Comparison of ENCODE assay signal across 12 cellular contexts in genomic region chr15:60374209-60374608, GRCh38. TPM values are rescaled to one million over a fixed set of nuclear protein-coding genes. Genes with fewer than 3 reads are reported as not detected.
DNase-seq lines count a peak whose midpoint lies in the region; ATAC-seq and TF ChIP-seq lines count a peak whose summit lies in the region.
"Had no signal": no experiment of that assay in that cellular context is flagged by ENCODE, and none has a peak within 500 bp of the region (broad histone marks: within the 10 kb centered on the region; RNA-seq: fewer than 3 reads in every experiment).

No MANE protein-coding gene starts in this region.

- H3K9me3 Mint-ChIP-seq in endodermal cell = no peaks in the 10 kb centered on the region

- H2AFZ ChIP-seq in osteoblast (ENCODE audit: low read length) = no peak overlapping the region

- H3K27me3 ChIP-seq in endodermal cell (ENCODE audit: control insufficient read depth, insufficient read depth, low read length, poor library complexity, severe bottlenecking) = no peaks in the 10 kb centered on the region
- no peaks in the 10 kb centered on the region for H3K27me3 ChIP-seq in osteoblast (ENCODE audit: insufficient read depth, low read length)
- H3K27me3 ChIP-seq: BLaER1 treated with 17β-estradiol and CSF1 and Interleukin-3, amounts not matched to agents 10 nM and 100 nM had no signal

- peaks cover 23% of the 10 kb centered on the region for H4K20me1 ChIP-seq in osteoblast (ENCODE audit: insufficient read depth, low read length)

- H3K36me3 Mint-ChIP-seq in endodermal cell (ENCODE audit: low read depth) = peaks cover 61% of the 10 kb centered on the region

- peaks cover 50% of the 10 kb centered on the region for H3K27me3 Mint-ChIP-seq in endodermal cell (ENCODE audit: insufficient read depth)

- H3K4me2 ChIP-seq in osteoblast (ENCODE audit: insufficient read depth, low read length) = no peak overlapping the region

- TF ChIP-seq CTCF in 22Rv1 (IDR thresholded peaks at IDR 0.05) = no peak
- no peak for TF ChIP-seq CTCF in endodermal cell (conservative IDR thresholded peaks at IDR 0.05)
- no peak for TF ChIP-seq CTCF in osteoblast (IDR thresholded peaks at IDR 0.05; ENCODE audit: extremely low read depth, low read depth, low read length)

- H3K27ac Mint-ChIP-seq in endodermal cell = peak overlapping the region; percentile 53

- no peak for ATAC-seq in GM19455 (IDR thresholded peaks at IDR 0.05; ENCODE audit: unreplicated experiment)
- no peak for ATAC-seq in GM18858 (IDR thresholded peaks at IDR 0.05; ENCODE audit: unreplicated experiment)
- ATAC-seq in HG02623 (IDR thresholded peaks at IDR 0.05; ENCODE audit: unreplicated experiment) = no peak

- H3K4me1 Mint-ChIP-seq in endodermal cell = peaks cover 58% of the 10 kb centered on the region

- H3K4me3 ChIP-seq in endodermal cell (ENCODE audit: low read length) (no peak overlapping the region), osteoblast (ENCODE audit: insufficient read depth, low read length) (no peak overlapping the region)
- H3K4me3 ChIP-seq: BLaER1 treated with 17β-estradiol and CSF1 and Interleukin-3, amounts not matched to agents 10 nM and 100 nM had no signal

- no peak overlapping the region for H3K4me3 Mint-ChIP-seq in endodermal cell

- H3K4me1 ChIP-seq in endodermal cell (ENCODE audit: control insufficient read depth, insufficient read depth, low read length) = peaks cover 26% of the 10 kb centered on the region
- H3K4me1 ChIP-seq in osteoblast (ENCODE audit: insufficient read depth, low read length) = peaks cover 94% of the 10 kb centered on the region

- DNase-seq in NCI-H2171 (lab: John Stamatoyannopoulos, UW) = peak; percentile 84
- no peak for DNase-seq in endodermal cell
- DNase-seq in osteoblast (ENCODE audit: insufficient read length, low spot score, missing footprints) = no peak
- DNase-seq in activated effector memory CD4-positive, alpha-beta T cell treated with Interleukin-2 at 50 U/mL for 16 hours = no peak
- DNase-seq: activated T-cell treated with anti-CD3 and anti-CD28 coated beads, Interleukin-2, amount 50 U/mL, for 48 hours; Kasumi-1; stimulated activated naive CD4-positive, alpha-beta T cell treated with Interleukin-2 at 50 U/mL for 16 hours had no signal

- H3K36me3 ChIP-seq in endodermal cell (ENCODE audit: control insufficient read depth, insufficient read depth, low read length) (peaks cover 76% of the 10 kb centered on the region), osteoblast (ENCODE audit: insufficient read depth, low read length) (peaks cover 88% of the 10 kb centered on the region)

- WGBS in endodermal cell (ENCODE audit: insufficient coverage in 1 of 2, insufficient read length in 1 of 2), 2 experiments = 88% methylated on average over 4 of the region's 4 CpGs

- H3K9me3 ChIP-seq in endodermal cell (ENCODE audit: control insufficient read depth, low read length) = no peaks in the 10 kb centered on the region
- H3K9me3 ChIP-seq in osteoblast (ENCODE audit: low read depth, low read length) = no peaks in the 10 kb centered on the region

- H3K27ac ChIP-seq in 22Rv1 (peak overlapping the region; percentile 80), endodermal cell (ENCODE audit: low read depth, low read length) (peak overlapping the region; percentile 79), osteoblast (ENCODE audit: low read depth, low read length) (peak overlapping the region; percentile 96)

- H3K9ac ChIP-seq in endodermal cell (ENCODE audit: extremely low read depth, low read length, poor library complexity, severe bottlenecking) = peak overlapping the region; percentile 39

- peaks cover 74% of the 10 kb centered on the region for H3K79me2 ChIP-seq in osteoblast (ENCODE audit: insufficient read depth, low read length)

RNA-seq across cellular contexts. Expression of gene ANXA2, which starts 23.6 kb away (rescaled TPM):
- total RNA-seq in endodermal cell (100 to 1,000 TPM; 355 to 392 TPM), osteoblast (2,826 and 3,042 TPM in 2 replicates)
- polyA plus RNA-seq in endodermal cell (2013, experiment 1 of 2) = 280 TPM
- 311 TPM for polyA plus RNA-seq in endodermal cell (2013, experiment 2 of 2)
